10 cellular contexts compared by ENCODE assay signal in genomic region chr5:53249529-53249928, GRCh38.
DNase-seq lines count a peak whose midpoint lies in the region; ATAC-seq, FAIRE-seq and TF ChIP-seq lines count a peak whose summit lies in the region.
"Had no signal": no experiment of that assay in that cellular context is flagged by ENCODE, and none has a peak within 500 bp of the region (broad histone marks: within the 10 kb centered on the region; RNA-seq: fewer than 3 reads in every experiment).

No MANE protein-coding gene starts in this region.

- no peak overlapping the region for H3K27ac ChIP-seq in WERI-Rb-1

- TF ChIP-seq CTCF in AG04449 (IDR thresholded peaks at IDR 0.05; ENCODE audit: insufficient read depth, low read length, missing control alignments) (no peak), bronchial epithelial cell (IDR thresholded peaks at IDR 0.05; ENCODE audit: insufficient read depth, low read length, severe bottlenecking) (no peak), mucosa of descending colon (IDR thresholded peaks at IDR 0.05) (no peak), WERI-Rb-1 (IDR thresholded peaks at IDR 0.05; ENCODE audit: low read depth, low read length) (no peak)

- POLR2A ChIA-PET in AG04449 (lab: Yijun Ruan, JAX), result no interaction called here

- intact Hi-C loops in mucosa of descending colon (cut with DNase I, micrococcal nuclease), result no loop called here

- H3K9me3 ChIP-seq in mucosa of descending colon (no peaks in the 10 kb centered on the region), WERI-Rb-1 (ENCODE audit: severe bottlenecking) (no peaks in the 10 kb centered on the region)

- peak; percentile 50 for ATAC-seq in mucosa of descending colon
- ATAC-seq in GM18519 (IDR thresholded peaks at IDR 0.05; ENCODE audit: low FRiP score, unreplicated experiment), result no peak
- no peak for ATAC-seq in GM18520 (IDR thresholded peaks at IDR 0.05; ENCODE audit: unreplicated experiment)
- ATAC-seq: Right ventricle myocardium inferior had no signal

- H3K27me3 ChIP-seq in bronchial epithelial cell (ENCODE audit: control insufficient read depth, insufficient read depth, low read length), result no peaks in the 10 kb centered on the region
- H3K27me3 ChIP-seq in WERI-Rb-1 (ENCODE audit: insufficient read depth, low read depth, severe bottlenecking), result peaks cover 43% of the 10 kb centered on the region

- H3K36me3 ChIP-seq in bronchial epithelial cell (ENCODE audit: control insufficient read depth, insufficient read depth, low read length) (no peaks in the 10 kb centered on the region), mucosa of descending colon (ENCODE audit: low read depth) (no peaks in the 10 kb centered on the region), WERI-Rb-1 (no peaks in the 10 kb centered on the region)

- H3K4me3 ChIP-seq in AG04449 (ENCODE audit: low read depth, low read length), result no peak overlapping the region
- H3K4me3 ChIP-seq in bronchial epithelial cell (ENCODE audit: low read depth, low read length), result no peak overlapping the region
- H3K4me3 ChIP-seq in mucosa of descending colon, result no peak overlapping the region
- no peak overlapping the region for H3K4me3 ChIP-seq in WERI-Rb-1 (ENCODE audit: low read depth, low read length)

- CTCF ChIA-PET in AG04449 (lab: Yijun Ruan, JAX), result interaction anchor here (1.2 to 2.7 kb wide), 3 partner anchors 10 to 79 kb away, joined by 3 to 8 read pairs (median 3); no protein-coding TSS in a partner anchor

- H3K4me1 ChIP-seq in mucosa of descending colon (ENCODE audit: low read depth), result no peaks in the 10 kb centered on the region

- DNase-seq in AG04449 (ENCODE audit: low read depth, low spot score) (peak; percentile 91), LHCN-M2 (ENCODE audit: low read depth) (peak; percentile 91), bronchial epithelial cell (ENCODE audit: low read depth) (peak; percentile 93), mucosa of descending colon (peak in 1 of 3 donors; percentile 7), WERI-Rb-1 (no peak), SK-N-DZ (ENCODE audit: low spot score) (no peak)
- DNase-seq: stimulated activated CD4-positive, alpha-beta T cell treated with anti-CD3 and anti-CD28 coated beads, Interleukin-12 subunit alpha, Interleukin-12 subunit beta, amount 100 ng/mL, for 4 hours had no signal

- no peak for FAIRE-seq in bronchial epithelial cell (lab: Jason Lieb, UNC)

Comparison
In these comparisons a context has a peak if more than half of its experiments do, and no peak if none do; other contexts are left out.
1. DNase-seq: peak in AG04449 (single experiment), LHCN-M2 (single experiment) and bronchial epithelial cell (single experiment); none in WERI-Rb-1 (single experiment) and SK-N-DZ (single experiment).